Comparison of ENCODE assay signal across 17 cellular contexts in genomic region chr2:221166283-221166682, GRCh38.
A peak's percentile ranks its signal among the peaks of the same experiment; 100 is the strongest.
DNase-seq lines count a peak whose midpoint lies in the region; ATAC-seq and TF ChIP-seq lines count a peak whose summit lies in the region.
"Had no signal": no experiment of that assay in that cellular context is flagged by ENCODE, and none has a peak within 500 bp of the region (broad histone marks: within the 10 kb centered on the region; RNA-seq: fewer than 3 reads in every experiment).

No MANE protein-coding gene starts in this region.

- no peaks in the 10 kb centered on the region for H3K9me3 ChIP-seq in breast epithelium
- H3K9me3 ChIP-seq: Peyer's patch had no signal

- peaks cover 2% of the 10 kb centered on the region for H3K9me3 Mint-ChIP-seq in activated B cell treated with CpG ODN at 0.5 μM for 24 hours
- H3K9me3 Mint-ChIP-seq: activated CD4-positive, alpha-beta memory T cell treated with anti-CD3 and anti-CD28 coated beads, Interleukin-2, amount 10 ng/mL, durations not matched to agents 7 days and 5 days; CD8-positive, alpha-beta memory T cell had no signal

- H3K4me3 Mint-ChIP-seq in activated B cell treated with CpG ODN at 0.5 μM for 24 hours = no peak overlapping the region
- H3K4me3 Mint-ChIP-seq: activated CD4-positive, alpha-beta memory T cell treated with anti-CD3 and anti-CD28 coated beads, Interleukin-2, amount 10 ng/mL, durations not matched to agents 7 days and 5 days; activated T-cell treated with anti-CD3 and anti-CD28 coated beads, Interleukin-2, amount 50 U/mL, for 72 hours; CD8-positive, alpha-beta memory T cell had no signal

- POLR2A ChIA-PET in activated B cell treated with CpG ODN at 0.5 μM for 24 hours (lab: Charles Lee) = interaction anchor here (0.6 to 0.7 kb wide), 2 partner anchors 34 to 254 kb away, joined by 3 read pairs; no protein-coding TSS in a partner anchor

- no peak for TF ChIP-seq POLR2A in breast epithelium (IDR thresholded peaks at IDR 0.05)

- H3K4me3 ChIP-seq in AG09309 (ENCODE audit: control insufficient read depth, low read depth, low read length) = no peak overlapping the region
- H3K4me3 ChIP-seq in breast epithelium = no peak overlapping the region
- H3K4me3 ChIP-seq: Peyer's patch had no signal

- no peaks in the 10 kb centered on the region for H3K36me3 Mint-ChIP-seq in activated B cell treated with CpG ODN at 0.5 μM for 24 hours (ENCODE audit: low read depth)
- H3K36me3 Mint-ChIP-seq: CD8-positive, alpha-beta memory T cell had no signal

- peaks cover 9% of the 10 kb centered on the region for H3K4me1 Mint-ChIP-seq in activated B cell treated with CpG ODN at 0.5 μM for 24 hours
- H3K4me1 Mint-ChIP-seq: activated CD4-positive, alpha-beta memory T cell treated with anti-CD3 and anti-CD28 coated beads, Interleukin-2, amount 10 ng/mL, durations not matched to agents 7 days and 5 days; CD8-positive, alpha-beta memory T cell had no signal

- peaks cover 4% of the 10 kb centered on the region for H3K27me3 Mint-ChIP-seq in activated B cell treated with CpG ODN at 0.5 μM for 24 hours
- H3K27me3 Mint-ChIP-seq: activated CD4-positive, alpha-beta memory T cell treated with anti-CD3 and anti-CD28 coated beads, Interleukin-2, amount 10 ng/mL, durations not matched to agents 7 days and 5 days; CD8-positive, alpha-beta memory T cell had no signal

- H3K27ac Mint-ChIP-seq in activated B cell treated with CpG ODN at 0.5 μM for 24 hours = no peak overlapping the region
- H3K27ac Mint-ChIP-seq: activated CD4-positive, alpha-beta memory T cell treated with anti-CD3 and anti-CD28 coated beads, Interleukin-2, amount 10 ng/mL, durations not matched to agents 7 days and 5 days; activated T-cell treated with anti-CD3 and anti-CD28 coated beads, Interleukin-2, amount 50 U/mL, for 72 hours; CD8-positive, alpha-beta memory T cell had no signal

- intact Hi-C loops in activated B cell treated with CpG ODN at 0.5 μM for 24 hours (cut with micrococcal nuclease) = loop anchor here (1.0 to 2.0 kb wide), 2 partner anchors 37 to 406 kb away; partner anchors contain the start of gene EPHA4
- intact Hi-C loops in breast epithelium (cut with DNase I; ENCODE audit: low total_unique reads) = no loop called here

- CTCF ChIA-PET in activated B cell treated with CpG ODN at 0.5 μM for 24 hours (lab: Charles Lee) = no interaction called here

- no peaks in the 10 kb centered on the region for H3K27me3 ChIP-seq in breast epithelium
- H3K27me3 ChIP-seq: Peyer's patch had no signal

- TF ChIP-seq CTCF in AG09309 (IDR thresholded peaks at IDR 0.05; ENCODE audit: control insufficient read depth, insufficient read depth, low read depth, low read length, missing control alignments) (no peak), activated B cell treated with CpG ODN at 0.5 μM for 24 hours (IDR thresholded peaks at IDR 0.05) (no peak), breast epithelium (IDR thresholded peaks at IDR 0.05) (no peak)

- ATAC-seq in activated B cell treated with CpG ODN at 0.5 μM for 24 hours (ENCODE audit: low read depth) = peak; percentile 85
- ATAC-seq in HG03039 (IDR thresholded peaks at IDR 0.05; ENCODE audit: unreplicated experiment) = no peak
- ATAC-seq: activated T-cell treated with anti-CD3 and anti-CD28 coated beads, Interleukin-2, amount 50 U/mL, for 72 hours had no signal

- no peak overlapping the region for H3K27ac ChIP-seq in breast epithelium
- H3K27ac ChIP-seq: Peyer's patch had no signal

- H3K36me3 ChIP-seq in breast epithelium = no peaks in the 10 kb centered on the region
- H3K36me3 ChIP-seq: Peyer's patch had no signal

- H3K4me1 ChIP-seq in breast epithelium = no peaks in the 10 kb centered on the region
- H3K4me1 ChIP-seq: Peyer's patch had no signal

- peak; percentile 27 for DNase-seq in AG09309 (ENCODE audit: low read depth)
- DNase-seq in NAMALWA (ENCODE audit: low spot score) = peak; percentile 4
- DNase-seq in activated B cell treated with CpG ODN at 0.5 μM for 24 hours = no peak
- DNase-seq in left kidney (ENCODE audit: low read depth, low spot score) = peak; percentile 32
- no peak for DNase-seq in activated CD8-positive, alpha-beta memory T cell treated with anti-CD3 and anti-CD28 coated beads, Interleukin-2, amount 50 U/mL, for 4 hours
- DNase-seq in breast epithelium (ENCODE audit: low spot score in 2 of 2) = no peak
- DNase-seq in inferior parietal cortex (ENCODE audit: extremely low spot score) = no peak
- DNase-seq: activated CD4-positive, alpha-beta memory T cell treated with anti-CD3 and anti-CD28 coated beads, Interleukin-2, amount 10 ng/mL, durations not matched to agents 7 days and 5 days; activated T-cell treated with anti-CD3 and anti-CD28 coated beads, Interleukin-2, amount 50 U/mL, for 72 hours; CD8-positive, alpha-beta memory T cell; central memory CD4-positive, alpha-beta T cell; foreskin melanocyte; NCI-H187 treated with DMSO at 0.1 percent for 48 hours; NCI-H774; Peyer's patch; stimulated activated naive CD4-positive, alpha-beta T cell treated with Interleukin-2 at 50 U/mL for 16 hours had no signal

Comparison
In these comparisons a context has a peak if more than half of its experiments do, and no peak if none do; other contexts are left out.
1. DNase-seq: peak in AG09309 (single experiment), NAMALWA (single experiment) and left kidney (single experiment); none in activated B cell treated with CpG ODN at 0.5 μM for 24 hours (single experiment), activated CD8-positive, alpha-beta memory T cell treated with anti-CD3 and anti-CD28 coated beads, Interleukin-2, amount 50 U/mL, for 4 hours (single experiment), breast epithelium (0 of 2) and inferior parietal cortex (single experiment).